In the genomic region with DNA sequence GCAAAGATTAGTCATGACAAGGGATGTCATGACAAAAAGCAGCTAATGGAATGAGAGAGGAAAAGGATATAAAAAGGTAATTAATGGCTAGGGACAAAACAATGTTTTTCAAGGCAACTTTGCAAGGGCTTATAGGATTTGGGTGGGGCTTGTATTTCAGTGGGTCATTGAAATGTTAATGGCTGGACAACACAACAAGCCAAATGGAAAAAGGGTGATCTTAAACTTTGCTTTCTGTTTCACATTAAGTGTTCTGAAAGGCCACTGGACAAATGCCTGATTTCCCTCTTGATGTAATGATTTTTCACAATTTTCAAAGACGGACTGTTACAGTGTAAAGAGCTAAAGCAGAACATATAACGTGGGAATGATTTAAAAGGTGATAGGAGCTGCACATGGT, we compare ENCODE assay signal across 13 cellular contexts.
DNase-seq lines count a peak whose midpoint lies in the region; ATAC-seq and TF ChIP-seq lines count a peak whose summit lies in the region.
"Had no signal": no experiment of that assay in that cellular context is flagged by ENCODE, and none has a peak within 500 bp of the region (broad histone marks: within the 10 kb centered on the region; RNA-seq: fewer than 3 reads in every experiment).

No MANE protein-coding gene starts in this region.

- H3K79me2 ChIP-seq in SK-N-SH (ENCODE audit: insufficient read depth): no peaks in the 10 kb centered on the region

- peaks cover 0 to 4% of the 10 kb centered on the region in 2 experiments; a peak in 2 of 4 replicates for H3K4me1 ChIP-seq in SK-N-SH (ENCODE audit: control insufficient read depth in 1 of 2, insufficient read depth in 2 of 2, low read depth in 1 of 2, low read length in 1 of 2)
- no peaks in the 10 kb centered on the region for H3K4me1 ChIP-seq in Peyer's patch
- H3K4me1 ChIP-seq in gastroesophageal sphincter: no peaks in the 10 kb centered on the region

- no peak overlapping the region for H3K27ac ChIP-seq in SK-N-SH (ENCODE audit: low read depth in 2 of 2, low read length in 1 of 2)
- H3K27ac ChIP-seq in VCaP: peak overlapping the region; percentile 44; the same call in 1 of the 2 replicates
- no peak overlapping the region for H3K27ac ChIP-seq in Peyer's patch
- no peak overlapping the region for H3K27ac ChIP-seq in gastroesophageal sphincter
- H3K27ac ChIP-seq: 22Rv1 had no signal

- H3K27me3 ChIP-seq in SK-N-SH (ENCODE audit: insufficient read depth): no peaks in the 10 kb centered on the region
- no peaks in the 10 kb centered on the region for H3K27me3 ChIP-seq in Peyer's patch
- no peaks in the 10 kb centered on the region for H3K27me3 ChIP-seq in gastroesophageal sphincter

- no peaks in the 10 kb centered on the region for H3K9me2 ChIP-seq in SK-N-SH

- no peak overlapping the region for H3K4me2 ChIP-seq in SK-N-SH

- TF ChIP-seq RAD21 in SK-N-SH (IDR thresholded peaks at IDR 0.05; ENCODE audit: low read length): no peak

- no peak for ATAC-seq in SK-N-SH treated with all-trans-retinoic acid at 6 μM for 48 hours
- no peak for ATAC-seq in gastroesophageal sphincter
- no peak for ATAC-seq in HG03520 (IDR thresholded peaks at IDR 0.05; ENCODE audit: unreplicated experiment)
- ATAC-seq: HCT116 had no signal

- H3K9ac ChIP-seq in SK-N-SH: no peak overlapping the region

- H3K36me3 ChIP-seq in SK-N-SH (replicated peaks in 1 of 2; ENCODE audit: control insufficient read depth in 1 of 2, insufficient read depth in 2 of 2, low read length in 1 of 2) (no peaks in the 10 kb centered on the region), Peyer's patch (no peaks in the 10 kb centered on the region), gastroesophageal sphincter (no peaks in the 10 kb centered on the region)

- TF ChIP-seq EP300 in SK-N-SH (IDR thresholded peaks at IDR 0.05; ENCODE audit: borderline replicate concordance in 1 of 2, low read depth in 1 of 2, low read length in 1 of 2) (no peak), gastroesophageal sphincter (IDR thresholded peaks at IDR 0.05) (no peak)

- no peaks in the 10 kb centered on the region for H3F3A ChIP-seq in SK-N-SH (replicated peaks; ENCODE audit: insufficient read depth)

- no peaks in the 10 kb centered on the region for H3K9me3 ChIP-seq in SK-N-SH
- H3K9me3 ChIP-seq in Peyer's patch: no peaks in the 10 kb centered on the region
- no peaks in the 10 kb centered on the region for H3K9me3 ChIP-seq in gastroesophageal sphincter

- H3K4me3 ChIP-seq in SK-N-SH (ENCODE audit: low read depth in 2 of 2, low read length in 1 of 2): no peak overlapping the region
- no peak overlapping the region for H3K4me3 ChIP-seq in Peyer's patch
- no peak overlapping the region for H3K4me3 ChIP-seq in gastroesophageal sphincter

- TF ChIP-seq CTCF in SK-N-SH (IDR thresholded peaks at IDR 0.05) (no peak), VCaP (conservative IDR thresholded peaks at IDR 0.05) (no peak), Peyer's patch (IDR thresholded peaks at IDR 0.05) (no peak), GM10248 (IDR thresholded peaks at IDR 0.05; ENCODE audit: control extremely low read depth, extremely low read depth, low read depth, missing control alignments) (no peak), gastroesophageal sphincter (IDR thresholded peaks at IDR 0.05) (no peak)

- 84% methylated on average over 2 of the region's 2 CpGs for WGBS in SK-N-SH (ENCODE audit: low lambda C conversion rate)
- 39 to 53% methylated on average over 2 of the region's 2 CpGs for WGBS in gastroesophageal sphincter (ENCODE audit: low coverage in 1 of 2), 2 donors

- TF ChIP-seq POLR2A in Peyer's patch (IDR thresholded peaks at IDR 0.05) (no peak), gastroesophageal sphincter (IDR thresholded peaks at IDR 0.05) (no peak)

- H4K20me1 ChIP-seq in SK-N-SH (ENCODE audit: insufficient read depth): no peaks in the 10 kb centered on the region

- 0 out of 2 replicates have a peak overlapping the region, but pooled peaks have one; percentile 40 for H2AFZ ChIP-seq in SK-N-SH (ENCODE audit: low read depth)

- DNase-seq in SK-N-SH (no peak), fibroblast of gingiva (ENCODE audit: low read depth) (peak; percentile 27), Peyer's patch (no peak), GM10248 (ENCODE audit: extremely low spot score) (no peak)
- DNase-seq: CD4-positive, CD25-positive, alpha-beta regulatory T cell; DMS53; IMR-90 had no signal

- POLR2A ChIA-PET in SK-N-SH (lab: Yijun Ruan, JAX) (no interaction called here), GM10248 (lab: Yijun Ruan, JAX) (no interaction called here)

- CTCF ChIA-PET in SK-N-SH (lab: Yijun Ruan, JAX): no interaction called here
- CTCF ChIA-PET in GM10248 (lab: Yijun Ruan, JAX): no interaction called here

TF ChIP-seq in SK-N-SH, 30 proteins besides CTCF, POLR2A, EP300 and RAD21 (continues in another document):
- TF ChIP-seq, protein P1, sequence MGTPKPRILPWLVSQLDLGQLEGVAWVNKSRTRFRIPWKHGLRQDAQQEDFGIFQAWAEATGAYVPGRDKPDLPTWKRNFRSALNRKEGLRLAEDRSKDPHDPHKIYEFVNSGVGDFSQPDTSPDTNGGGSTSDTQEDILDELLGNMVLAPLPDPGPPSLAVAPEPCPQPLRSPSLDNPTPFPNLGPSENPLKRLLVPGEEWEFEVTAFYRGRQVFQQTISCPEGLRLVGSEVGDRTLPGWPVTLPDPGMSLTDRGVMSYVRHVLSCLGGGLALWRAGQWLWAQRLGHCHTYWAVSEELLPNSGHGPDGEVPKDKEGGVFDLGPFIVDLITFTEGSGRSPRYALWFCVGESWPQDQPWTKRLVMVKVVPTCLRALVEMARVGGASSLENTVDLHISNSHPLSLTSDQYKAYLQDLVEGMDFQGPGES (IDR thresholded peaks at IDR 0.05; ENCODE audit: low read depth, low read length): no peak
- TF ChIP-seq, protein P2, sequence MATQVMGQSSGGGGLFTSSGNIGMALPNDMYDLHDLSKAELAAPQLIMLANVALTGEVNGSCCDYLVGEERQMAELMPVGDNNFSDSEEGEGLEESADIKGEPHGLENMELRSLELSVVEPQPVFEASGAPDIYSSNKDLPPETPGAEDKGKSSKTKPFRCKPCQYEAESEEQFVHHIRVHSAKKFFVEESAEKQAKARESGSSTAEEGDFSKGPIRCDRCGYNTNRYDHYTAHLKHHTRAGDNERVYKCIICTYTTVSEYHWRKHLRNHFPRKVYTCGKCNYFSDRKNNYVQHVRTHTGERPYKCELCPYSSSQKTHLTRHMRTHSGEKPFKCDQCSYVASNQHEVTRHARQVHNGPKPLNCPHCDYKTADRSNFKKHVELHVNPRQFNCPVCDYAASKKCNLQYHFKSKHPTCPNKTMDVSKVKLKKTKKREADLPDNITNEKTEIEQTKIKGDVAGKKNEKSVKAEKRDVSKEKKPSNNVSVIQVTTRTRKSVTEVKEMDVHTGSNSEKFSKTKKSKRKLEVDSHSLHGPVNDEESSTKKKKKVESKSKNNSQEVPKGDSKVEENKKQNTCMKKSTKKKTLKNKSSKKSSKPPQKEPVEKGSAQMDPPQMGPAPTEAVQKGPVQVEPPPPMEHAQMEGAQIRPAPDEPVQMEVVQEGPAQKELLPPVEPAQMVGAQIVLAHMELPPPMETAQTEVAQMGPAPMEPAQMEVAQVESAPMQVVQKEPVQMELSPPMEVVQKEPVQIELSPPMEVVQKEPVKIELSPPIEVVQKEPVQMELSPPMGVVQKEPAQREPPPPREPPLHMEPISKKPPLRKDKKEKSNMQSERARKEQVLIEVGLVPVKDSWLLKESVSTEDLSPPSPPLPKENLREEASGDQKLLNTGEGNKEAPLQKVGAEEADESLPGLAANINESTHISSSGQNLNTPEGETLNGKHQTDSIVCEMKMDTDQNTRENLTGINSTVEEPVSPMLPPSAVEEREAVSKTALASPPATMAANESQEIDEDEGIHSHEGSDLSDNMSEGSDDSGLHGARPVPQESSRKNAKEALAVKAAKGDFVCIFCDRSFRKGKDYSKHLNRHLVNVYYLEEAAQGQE (IDR thresholded peaks at IDR 0.05; ENCODE audit: low read depth, low read length): no peak
- TF ChIP-seq SMC3 (IDR thresholded peaks at IDR 0.05; ENCODE audit: low read depth, low read length) (no peak), RXRA (IDR thresholded peaks at IDR 0.05; ENCODE audit: borderline replicate concordance, low read depth) (no peak)

TF ChIP-seq in SK-N-SH treated with all-trans-retinoic acid at 6 μM for 48 hours, 23 proteins besides CTCF, POLR2A, EP300 and RAD21:
- TF ChIP-seq, protein P3, sequence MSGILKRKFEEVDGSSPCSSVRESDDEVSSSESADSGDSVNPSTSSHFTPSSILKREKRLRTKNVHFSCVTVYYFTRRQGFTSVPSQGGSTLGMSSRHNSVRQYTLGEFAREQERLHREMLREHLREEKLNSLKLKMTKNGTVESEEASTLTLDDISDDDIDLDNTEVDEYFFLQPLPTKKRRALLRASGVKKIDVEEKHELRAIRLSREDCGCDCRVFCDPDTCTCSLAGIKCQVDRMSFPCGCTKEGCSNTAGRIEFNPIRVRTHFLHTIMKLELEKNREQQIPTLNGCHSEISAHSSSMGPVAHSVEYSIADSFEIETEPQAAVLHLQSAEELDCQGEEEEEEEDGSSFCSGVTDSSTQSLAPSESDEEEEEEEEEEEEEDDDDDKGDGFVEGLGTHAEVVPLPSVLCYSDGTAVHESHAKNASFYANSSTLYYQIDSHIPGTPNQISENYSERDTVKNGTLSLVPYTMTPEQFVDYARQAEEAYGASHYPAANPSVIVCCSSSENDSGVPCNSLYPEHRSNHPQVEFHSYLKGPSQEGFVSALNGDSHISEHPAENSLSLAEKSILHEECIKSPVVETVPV (CRISPR knock-in tag; IDR thresholded peaks at IDR 0.05): no peak
- no peak for TF ChIP-seq ZFP30 (CRISPR knock-in tag; IDR thresholded peaks at IDR 0.05)
- no peak for TF ChIP-seq CSDC2 (CRISPR knock-in tag; IDR thresholded peaks at IDR 0.05)
- TF ChIP-seq, protein P4, sequence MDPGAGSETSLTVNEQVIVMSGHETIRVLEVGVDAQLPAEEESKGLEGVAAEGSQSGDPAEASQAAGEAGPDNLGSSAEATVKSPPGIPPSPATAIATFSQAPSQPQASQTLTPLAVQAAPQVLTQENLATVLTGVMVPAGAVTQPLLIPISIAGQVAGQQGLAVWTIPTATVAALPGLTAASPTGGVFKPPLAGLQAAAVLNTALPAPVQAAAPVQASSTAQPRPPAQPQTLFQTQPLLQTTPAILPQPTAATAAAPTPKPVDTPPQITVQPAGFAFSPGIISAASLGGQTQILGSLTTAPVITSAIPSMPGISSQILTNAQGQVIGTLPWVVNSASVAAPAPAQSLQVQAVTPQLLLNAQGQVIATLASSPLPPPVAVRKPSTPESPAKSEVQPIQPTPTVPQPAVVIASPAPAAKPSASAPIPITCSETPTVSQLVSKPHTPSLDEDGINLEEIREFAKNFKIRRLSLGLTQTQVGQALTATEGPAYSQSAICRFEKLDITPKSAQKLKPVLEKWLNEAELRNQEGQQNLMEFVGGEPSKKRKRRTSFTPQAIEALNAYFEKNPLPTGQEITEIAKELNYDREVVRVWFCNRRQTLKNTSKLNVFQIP (CRISPR knock-in tag; IDR thresholded peaks at IDR 0.05; ENCODE audit: borderline replicate concordance, low read depth): no peak
- no peak for TF ChIP-seq OSR1 (CRISPR knock-in tag; IDR thresholded peaks at IDR 0.05)
- TF ChIP-seq TOX (CRISPR knock-in tag; IDR thresholded peaks at IDR 0.05; ENCODE audit: borderline replicate concordance): no peak
- no peak for TF ChIP-seq ZNF70 (CRISPR knock-in tag; IDR thresholded peaks at IDR 0.05)
- no peak for TF ChIP-seq RARB (CRISPR knock-in tag; IDR thresholded peaks at IDR 0.05)
